Comparison of ENCODE assay signal across 10 cellular contexts in the genomic region with DNA sequence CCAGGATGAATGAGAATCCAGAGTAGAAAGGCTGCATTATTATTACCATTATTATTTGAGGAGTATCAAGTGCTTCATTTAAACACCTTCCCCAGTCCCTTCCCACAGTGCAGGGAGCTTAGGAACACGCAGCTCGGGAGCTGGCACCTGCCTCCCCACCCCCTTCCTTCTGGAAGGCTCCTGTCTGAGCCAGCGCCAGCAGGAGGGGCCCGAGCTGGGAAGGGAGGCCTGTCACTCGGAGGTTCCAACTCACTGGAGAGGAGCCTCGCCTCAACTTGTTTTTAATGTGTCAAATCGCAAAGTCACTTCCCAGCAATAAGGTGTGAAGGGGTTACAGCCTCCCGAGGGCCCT.
DNase-seq lines count a peak whose midpoint lies in the region; ATAC-seq and TF ChIP-seq lines count a peak whose summit lies in the region.
"Had no signal": no experiment of that assay in that cellular context is flagged by ENCODE, and none has a peak within 500 bp of the region (broad histone marks: within the 10 kb centered on the region; RNA-seq: fewer than 3 reads in every experiment).

No MANE protein-coding gene starts in this region.

- no peak overlapping the region for H2AFZ ChIP-seq in hepatocyte

- H4K20me1 ChIP-seq in hepatocyte (ENCODE audit: insufficient read depth, poor library complexity, severe bottlenecking) = no peaks in the 10 kb centered on the region

- ATAC-seq in Panc1 (peak; percentile 18), mucosa of descending colon (no peak)

- POLR2A ChIA-PET in Panc1 (lab: Charles Lee) = no interaction called here

- no peaks in the 10 kb centered on the region for H3K9me2 ChIP-seq in hepatocyte (replicated peaks; ENCODE audit: insufficient read depth)

- TF ChIP-seq CTCF in cardiac muscle cell (IDR thresholded peaks at IDR 0.05; ENCODE audit: low read depth, low read length) (no peak), Panc1 (IDR thresholded peaks at IDR 0.05) (no peak), hepatocyte (IDR thresholded peaks at IDR 0.05; ENCODE audit: poor library complexity) (no peak), suprapubic skin (IDR thresholded peaks at IDR 0.05) (no peak), mucosa of descending colon (IDR thresholded peaks at IDR 0.05) (no peak)

- BruUV-seq in Panc1 (replicated peaks; lab: Mats Ljungman, UMichigan) = no TSS peak

- DNase-seq in cardiac muscle cell (ENCODE audit: low read depth in 1 of 2, low spot score in 1 of 2) (peak in 1 of 2 donors; percentile 15), cardiac septum (ENCODE audit: low spot score) (no peak), Panc1 (ENCODE audit: low read depth, low spot score) (no peak), hepatocyte (ENCODE audit: low spot score) (no peak), suprapubic skin (ENCODE audit: low spot score in 2 of 2) (no peak), SJCRH30 (no peak), mucosa of descending colon (no peak)
- DNase-seq in stimulated activated CD4-positive, alpha-beta T cell treated with anti-CD3 and anti-CD28 coated beads, Interleukin-2, amount 100 ng/mL, for 48 hours = no peak

- in situ Hi-C loops in Panc1 (cut with HindIII; ENCODE audit: low pct_unique_long_range_greater_than_20kb, low sequenced_read_pairs) = no loop called here

- CTCF ChIA-PET in Panc1 (lab: Charles Lee) = interaction anchor here (0.7 to 1.9 kb wide), 2 partner anchors 276 to 312 kb away, joined by 6 read pairs; no protein-coding TSS in a partner anchor

- no peak overlapping the region for H3K27ac ChIP-seq in cardiac muscle cell
- H3K27ac ChIP-seq in Panc1 (ENCODE audit: low read length) = no peak overlapping the region
- no peak overlapping the region for H3K27ac ChIP-seq in hepatocyte
- peak overlapping the region; percentile 31 for H3K27ac ChIP-seq in suprapubic skin
- H3K27ac ChIP-seq in SJCRH30 = no peak overlapping the region
- H3K27ac ChIP-seq: HL-60, WERI-Rb-1 had no signal

- no peaks in the 10 kb centered on the region for H3K79me2 ChIP-seq in hepatocyte

- intact Hi-C loops in cardiac septum (cut with DNase I) (no loop called here), Panc1 (cut with micrococcal nuclease; ENCODE audit: unreplicated experiment) (loop anchor here (2.0 kb wide), 1 partner anchor 276 kb away; no protein-coding TSS in a partner anchor), mucosa of descending colon (cut with DNase I, micrococcal nuclease) (no loop called here)

- H3K4me1 ChIP-seq in cardiac muscle cell (ENCODE audit: low read depth) (no peaks in the 10 kb centered on the region), Panc1 (ENCODE audit: control insufficient read depth, insufficient read depth, low read length) (no peaks in the 10 kb centered on the region), hepatocyte (ENCODE audit: insufficient read depth) (no peaks in the 10 kb centered on the region), suprapubic skin (peaks cover 13% of the 10 kb centered on the region), SJCRH30 (no peaks in the 10 kb centered on the region), mucosa of descending colon (ENCODE audit: low read depth) (no peaks in the 10 kb centered on the region)

- TF ChIP-seq POLR2A in suprapubic skin (IDR thresholded peaks at IDR 0.05) = no peak

- H3K27me3 ChIP-seq in cardiac muscle cell = peaks cover 27% of the 10 kb centered on the region
- H3K27me3 ChIP-seq in Panc1 (ENCODE audit: control insufficient read depth, insufficient read depth, low read length) = peaks cover 14% of the 10 kb centered on the region
- peaks cover 23% of the 10 kb centered on the region for H3K27me3 ChIP-seq in hepatocyte
- no peaks in the 10 kb centered on the region for H3K27me3 ChIP-seq in suprapubic skin
- H3K27me3 ChIP-seq in SJCRH30 = no peaks in the 10 kb centered on the region

- H3K4me3 ChIP-seq in cardiac muscle cell (peak overlapping the region; percentile 31), Panc1 (ENCODE audit: low read depth in 2 of 2, low read length in 2 of 2) (no peak overlapping the region), hepatocyte (no peak overlapping the region), suprapubic skin (no peak overlapping the region), SJCRH30 (no peak overlapping the region), mucosa of descending colon (no peak overlapping the region)

- H3K36me3 ChIP-seq in cardiac muscle cell (no peaks in the 10 kb centered on the region), Panc1 (ENCODE audit: control insufficient read depth, insufficient read depth, low read length) (no peaks in the 10 kb centered on the region), hepatocyte (replicated peaks; ENCODE audit: insufficient read depth, low read depth) (no peaks in the 10 kb centered on the region), suprapubic skin (no peaks in the 10 kb centered on the region), SJCRH30 (no peaks in the 10 kb centered on the region), mucosa of descending colon (ENCODE audit: low read depth) (no peaks in the 10 kb centered on the region)
- H3K36me3 ChIP-seq: WERI-Rb-1 had no signal

- 63% methylated on average over 8 of the region's 8 CpGs for WGBS in hepatocyte (ENCODE audit: low lambda C conversion rate, missing lambda C conversion rate)
- 25% methylated on average over 8 of the region's 8 CpGs for WGBS in suprapubic skin

- TF ChIP-seq EP300 in suprapubic skin (IDR thresholded peaks at IDR 0.05) = no peak

- peak overlapping the region; percentile 89 for H3K4me2 ChIP-seq in hepatocyte

- no peaks in the 10 kb centered on the region for H3K9me3 ChIP-seq in cardiac muscle cell (ENCODE audit: low read depth)
- no peaks in the 10 kb centered on the region for H3K9me3 ChIP-seq in Panc1 (ENCODE audit: control insufficient read depth, insufficient read depth, low read depth, low read length)
- no peaks in the 10 kb centered on the region for H3K9me3 ChIP-seq in hepatocyte (ENCODE audit: low read depth)
- H3K9me3 ChIP-seq in suprapubic skin = no peaks in the 10 kb centered on the region
- no peaks in the 10 kb centered on the region for H3K9me3 ChIP-seq in SJCRH30 (replicated peaks)
- H3K9me3 ChIP-seq in mucosa of descending colon = no peaks in the 10 kb centered on the region
